ENCODE assay signal across 1 cellular context in genomic region chr14:91190853-91191252, GRCh38.
TF ChIP-seq lines count a peak whose summit lies in the region.

No MANE protein-coding gene starts in this region.

TF ChIP-seq in GM12878, 131 proteins besides CTCF, POLR2A, EP300 and RAD21:
- TF ChIP-seq ZNF592 (IDR thresholded peaks at IDR 0.05) (no peak), SIN3A (IDR thresholded peaks at IDR 0.05; ENCODE audit: low read depth, low read length) (no peak), NR2F1 (conservative IDR thresholded peaks at IDR 0.05) (no peak), NRF1 (conservative IDR thresholded peaks at IDR 0.05; ENCODE audit: low read depth, low read length) (no peak), USF2 (IDR thresholded peaks at IDR 0.05; ENCODE audit: borderline replicate concordance, low read depth, low read length) (no peak), MTA2 (IDR thresholded peaks at IDR 0.05; ENCODE audit: low read depth) (no peak), HCFC1 (IDR thresholded peaks at IDR 0.05; ENCODE audit: low read length) (no peak), PAX8 (IDR thresholded peaks at IDR 0.05) (no peak)
TF ChIP-seq in GM12878: peak in this region for 0.
